Comparison of ENCODE assay signal across 8 cellular contexts in the genomic region with DNA sequence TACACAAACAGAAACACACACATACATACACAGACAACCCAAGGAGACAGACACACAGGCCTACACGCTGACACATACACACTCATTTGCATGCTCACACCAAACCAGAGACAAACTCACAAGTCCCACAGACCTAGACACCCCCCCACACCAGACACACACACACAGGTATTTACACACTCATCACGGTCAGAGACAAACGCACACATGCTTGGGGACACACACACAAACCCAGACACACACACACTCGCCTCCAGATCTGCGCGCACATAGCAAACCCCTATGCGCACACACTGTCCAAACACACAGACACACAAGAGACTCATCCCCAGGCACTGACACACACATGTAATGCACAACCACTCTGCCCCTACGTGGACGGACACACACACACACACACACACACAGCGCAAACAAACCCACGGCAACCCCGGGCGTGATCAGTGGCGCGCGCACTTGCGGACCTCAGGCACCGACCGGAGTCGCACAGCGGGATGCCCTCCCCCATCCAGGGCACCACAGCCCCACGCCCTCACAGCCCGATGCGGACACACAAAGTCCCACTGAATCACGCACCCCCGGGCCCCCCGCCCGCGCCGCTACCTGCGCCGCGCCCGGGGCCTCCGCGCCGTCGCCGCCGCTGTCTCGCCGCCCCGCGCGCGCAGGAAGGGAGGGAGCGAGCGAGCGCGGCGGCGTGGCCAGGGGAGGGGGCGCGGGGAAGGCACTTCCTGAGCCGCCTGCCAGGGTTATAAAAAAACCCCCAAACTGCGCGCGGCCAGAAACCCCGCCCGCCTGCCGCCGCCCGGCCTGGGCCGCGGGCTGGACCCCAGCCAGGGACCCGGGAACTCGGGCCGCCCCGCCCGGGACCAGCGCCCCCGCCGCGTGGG. TPM values are rescaled to one million over a fixed set of nuclear protein-coding genes. Genes with fewer than 3 reads are reported as not detected.
A peak's percentile ranks its signal among the peaks of the same experiment; 100 is the strongest.
DNase-seq lines count a peak whose midpoint lies in the region; ATAC-seq, FAIRE-seq and TF ChIP-seq lines count a peak whose summit lies in the region.

Gene ADAMTS10, minus strand, starts transcription at position 675 of the 887 bp plus-strand sequence. CDS start 5,005 bp downstream, outside the sequence.

- H3K9me3 ChIP-seq in HUES6 (ENCODE audit: control insufficient read depth, insufficient read depth, low read depth, low read length), result no peaks in the 10 kb centered on the region
- no peaks in the 10 kb centered on the region for H3K9me3 ChIP-seq in endothelial cell of umbilical vein (replicated peaks; ENCODE audit: control insufficient read depth, insufficient read depth, low read length)
- H3K9me3 ChIP-seq in tibial artery, result peaks cover 0 to under 1% (median 0%) of the 10 kb centered on the region in 3 donors

- no peaks in the 10 kb centered on the region for H3K36me3 ChIP-seq in HUES6 (ENCODE audit: control insufficient read depth, insufficient read depth, low read length)
- no peaks in the 10 kb centered on the region for H3K36me3 ChIP-seq in endothelial cell of umbilical vein (ENCODE audit: control insufficient read depth in 2 of 2, extremely low read depth in 1 of 2, insufficient read depth in 2 of 2, low read length in 2 of 2)
- peaks cover under 1 to 5% (median 4%) of the 10 kb centered on the region in 3 donors for H3K36me3 ChIP-seq in tibial artery

- H3K27ac Mint-ChIP-seq in naive B cell, result peak within 1 kb of the TSS; percentile 8 to 83 (median 62)

- TF ChIP-seq CTCF in endothelial cell of umbilical vein (IDR thresholded peaks at IDR 0.05; ENCODE audit: extremely low read depth in 1 of 2, insufficient read depth in 1 of 2, low read depth in 1 of 2, low read length in 2 of 2) (no peak), tibial artery (IDR thresholded peaks at IDR 0.05) (no peak)

- TF ChIP-seq POLR2A in endothelial cell of umbilical vein (IDR thresholded peaks at IDR 0.05; ENCODE audit: low read depth, low read length), result no peak

- ATAC-seq in naive B cell (ENCODE audit: low read depth in 2 of 2) (peak; percentile 59 to 63), HG02763 (IDR thresholded peaks at IDR 0.05; ENCODE audit: unreplicated experiment) (no peak), GM21576 (IDR thresholded peaks at IDR 0.05; ENCODE audit: unreplicated experiment) (no peak)

- intact Hi-C loops in endothelial cell of umbilical vein (cut with micrococcal nuclease), result no loop called here
- intact Hi-C loops in tibial artery (cut with DNase I; ENCODE audit: low total_unique reads), result no loop called here

- H3K4me3 Mint-ChIP-seq in naive B cell, result peak within 1 kb of the TSS; percentile 70 to 95 (median 84)

- H3K27me3 Mint-ChIP-seq in naive B cell, result peaks cover 30 to 58% (median 45%) of the 10 kb centered on the region in 3 donors

- H3K27ac ChIP-seq in HUES6 (ENCODE audit: low read depth, low read length), result peak within 1 kb of the TSS; percentile 78; the same call in 1 of the 2 replicates
- H3K27ac ChIP-seq in endothelial cell of umbilical vein (ENCODE audit: insufficient read depth, low read depth, low read length), result peak within 1 kb of the TSS; percentile 45
- peak within 1 kb of the TSS; percentile 87 to 89 for H3K27ac ChIP-seq in tibial artery

- H3K4me2 ChIP-seq in endothelial cell of umbilical vein (ENCODE audit: insufficient read depth, low read length), result peak within 1 kb of the TSS; percentile 36

- H3K4me1 ChIP-seq in HUES6 (ENCODE audit: control insufficient read depth, insufficient read depth, low read length) (peaks cover 21% of the 10 kb centered on the region), endothelial cell of umbilical vein (ENCODE audit: control insufficient read depth, extremely low read depth, insufficient read depth, low read length) (peaks cover 9% of the 10 kb centered on the region), tibial artery (peaks cover 0 to 59% (median 32%) of the 10 kb centered on the region in 4 donors)

- H3K27me3 ChIP-seq in HUES6 (ENCODE audit: control insufficient read depth, insufficient read depth, low read length), result no peaks in the 10 kb centered on the region
- H3K27me3 ChIP-seq in endothelial cell of umbilical vein (ENCODE audit: control insufficient read depth in 2 of 2, insufficient read depth in 2 of 2, low read length in 2 of 2), result no peaks in the 10 kb centered on the region
- no peaks in the 10 kb centered on the region for H3K27me3 ChIP-seq in tibial artery

- H3K4me3 ChIP-seq in HUES6 (ENCODE audit: low read depth, low read length) (peak within 1 kb of the TSS; percentile 70), endothelial cell of umbilical vein (replicated peaks in 1 of 3; ENCODE audit: insufficient read depth in 1 of 3, low read depth in 1 of 3, low read length in 3 of 3) (peak within 1 kb of the TSS; percentile 1 to 53 (median 45)), tibial artery (peak within 1 kb of the TSS; percentile 82 to 86)

- peak; percentile 71 for DNase-seq in activated CD8-positive, alpha-beta memory T cell treated with anti-CD3 and anti-CD28 coated beads for 24 hours
- DNase-seq in endothelial cell of umbilical vein (ENCODE audit: low read depth, low spot score), result no peak
- no peak for DNase-seq in naive B cell
- DNase-seq in tibial artery, result peak; percentile 50 to 78
- no peak for DNase-seq in kidney tubule cell (ENCODE audit: low spot score)

- BruUV-seq in endothelial cell of umbilical vein (replicated peaks; lab: Mats Ljungman, UMichigan), result TSS peak; percentile 67

- CTCF ChIA-PET in endothelial cell of umbilical vein (lab: Charles Lee), result no interaction called here

- POLR2A ChIA-PET in endothelial cell of umbilical vein (lab: Charles Lee), result no interaction called here

- dilution Hi-C loops in endothelial cell of umbilical vein (cut with MboI; ENCODE audit: extremely low pct_ligation_motif_present, low sequenced_read_pairs), result no loop called here

- no peak for FAIRE-seq in endothelial cell of umbilical vein (lab: Jason Lieb, UNC)

- H4K20me1 ChIP-seq in endothelial cell of umbilical vein (replicated peaks; ENCODE audit: control insufficient read depth, extremely low read depth, insufficient read depth, low read length), result no peaks in the 10 kb centered on the region

- H3K9me1 ChIP-seq in endothelial cell of umbilical vein (replicated peaks; ENCODE audit: control insufficient read depth, extremely low read depth, insufficient read depth, low read length), result no peaks in the 10 kb centered on the region

- H2AFZ ChIP-seq in endothelial cell of umbilical vein (ENCODE audit: low read depth, low read length), result peak within 1 kb of the TSS; percentile 59

- peaks cover 13 to 31% (median 19%) of the 10 kb centered on the region in 3 donors for H3K4me1 Mint-ChIP-seq in naive B cell

- H3K9ac ChIP-seq in HUES6 (ENCODE audit: low read length), result peak within 1 kb of the TSS; percentile 84
- H3K9ac ChIP-seq in endothelial cell of umbilical vein (replicated peaks; ENCODE audit: extremely low read depth, insufficient read depth, low read length), result peak within 1 kb of the TSS; percentile 75

- peaks cover 0 to 2% (median 0%) of the 10 kb centered on the region in 7 donors for H3K9me3 Mint-ChIP-seq in naive B cell

- peaks cover 0 to 23% of the 10 kb centered on the region in 2 donors for H3K36me3 Mint-ChIP-seq in naive B cell

- no peaks in the 10 kb centered on the region for H3K79me2 ChIP-seq in endothelial cell of umbilical vein (ENCODE audit: control insufficient read depth, insufficient read depth, low read length)

TF ChIP-seq in endothelial cell of umbilical vein, 7 proteins besides CTCF, POLR2A, EP300 and RAD21:
- TF ChIP-seq JUN (IDR thresholded peaks at IDR 0.05; ENCODE audit: borderline replicate concordance, insufficient read depth, insufficient read length, low read depth), result no peak
- no peak for TF ChIP-seq EZH2 (IDR thresholded peaks at IDR 0.05; ENCODE audit: borderline replicate concordance, low read depth, low read length, severe bottlenecking)
- TF ChIP-seq POLR2AphosphoS5 (IDR thresholded peaks at IDR 0.05; ENCODE audit: insufficient read depth, low read depth, low read length), result no peak
- no peak for TF ChIP-seq MYC (IDR thresholded peaks at IDR 0.05; ENCODE audit: low read depth, low read length)
- TF ChIP-seq, protein P1, sequence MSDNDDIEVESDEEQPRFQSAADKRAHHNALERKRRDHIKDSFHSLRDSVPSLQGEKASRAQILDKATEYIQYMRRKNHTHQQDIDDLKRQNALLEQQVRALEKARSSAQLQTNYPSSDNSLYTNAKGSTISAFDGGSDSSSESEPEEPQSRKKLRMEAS (IDR thresholded peaks at IDR 0.05; ENCODE audit: insufficient read depth, insufficient read length), result no peak
- no peak for TF ChIP-seq FOS (IDR thresholded peaks at IDR 0.05; ENCODE audit: borderline replicate concordance, insufficient read depth, low read length)
- no peak for TF ChIP-seq GATA2 (IDR thresholded peaks at IDR 0.05; ENCODE audit: insufficient read depth, insufficient read length, low read depth, low read length)

RNA-seq across cellular contexts. Expression of gene ADAMTS10, which starts in this region (rescaled TPM):
- total RNA-seq in endothelial cell of umbilical vein, result 17.4 and 18.9 TPM in 2 replicates
- polyA plus RNA-seq in endothelial cell of umbilical vein (15.8 and 19.6 TPM in 2 replicates), naive B cell (ENCODE audit: low read depth in 6 of 6) (under 1 TPM in 1 of 6 donors, not detected in 5; 0.31 TPM)
- 2.0 and 4.2 TPM in 2 replicates for polyA plus RNA-seq in endothelial cell of umbilical vein (2011; cell fraction: cytosol; rRNA removed)
- polyA plus RNA-seq in endothelial cell of umbilical vein (2011; cell fraction: nucleus; rRNA removed), result 110 and 146 TPM in 2 replicates
- polyA plus RNA-seq in endothelial cell of umbilical vein (2012), result 8.4 and 14.3 TPM in 2 replicates
- 10.2 and 16.7 TPM in 2 replicates for polyA minus RNA-seq in endothelial cell of umbilical vein
- polyA minus RNA-seq in endothelial cell of umbilical vein (2011; cell fraction: cytosol; rRNA and poly(A)+ RNA removed), result 0.92 TPM
- 24.8 and 54.3 TPM in 2 replicates for polyA minus RNA-seq in endothelial cell of umbilical vein (2011; cell fraction: nucleus; rRNA and poly(A)+ RNA removed)

Comparison
In these comparisons a context has a peak if more than half of its experiments do, and no peak if none do; other contexts are left out.
1. Peak in ATAC-seq in naive B cell; RNA of the gene not detected or under 1 TPM.
2. DNase-seq: peak in activated CD8-positive, alpha-beta memory T cell treated with anti-CD3 and anti-CD28 coated beads for 24 hours (single experiment) and tibial artery (2 of 2); none in endothelial cell of umbilical vein (single experiment), naive B cell (single experiment) and kidney tubule cell (single experiment).
3. Peak in every context shown above with its lines, with median percentiles within 50 percentile points of each other: H3K27ac ChIP-seq and H3K4me3 ChIP-seq.